1 cellular context compared by ENCODE assay signal in genomic region chr17:43720311-43721060, GRCh38.
TF ChIP-seq lines count a peak whose summit lies in the region.

No MANE protein-coding gene starts in this region.

TF ChIP-seq in HepG2, 621 proteins besides CTCF, POLR2A, EP300 and RAD21 (continued from another document and continues in another):
- TF ChIP-seq ARID5B (CRISPR knock-in tag; IDR thresholded peaks at IDR 0.05): peak; percentile 58; the same call in 1 of the 2 replicates
- peak; percentile 85 for TF ChIP-seq ZNF142 (CRISPR knock-in tag; IDR thresholded peaks at IDR 0.05)
- no peak for TF ChIP-seq NPAS2 (CRISPR knock-in tag; IDR thresholded peaks at IDR 0.05; ENCODE audit: borderline replicate concordance)
- TF ChIP-seq ZNF414 (CRISPR knock-in tag; IDR thresholded peaks at IDR 0.05): peak; percentile 78; the same call in 1 of the 2 replicates
- no peak for TF ChIP-seq NCOA5 (CRISPR knock-in tag; IDR thresholded peaks at IDR 0.05)
- TF ChIP-seq ZNF646 (CRISPR knock-in tag; IDR thresholded peaks at IDR 0.05): no peak
- no peak for TF ChIP-seq ATF3 (CRISPR knock-in tag; IDR thresholded peaks at IDR 0.05)
- peak; percentile 34; the same call in 1 of the 2 replicates for TF ChIP-seq HOXA9 (CRISPR knock-in tag; IDR thresholded peaks at IDR 0.05; ENCODE audit: borderline replicate concordance)
- TF ChIP-seq ZNF232 (CRISPR knock-in tag; IDR thresholded peaks at IDR 0.05; ENCODE audit: borderline replicate concordance): no peak; the same call in 1 of the 2 replicates
- TF ChIP-seq NFYC (CRISPR knock-in tag; IDR thresholded peaks at IDR 0.05): no peak
- TF ChIP-seq TBX3 (IDR thresholded peaks at IDR 0.05; ENCODE audit: borderline replicate concordance): no peak; the same call in 1 of the 2 replicates
- 0 out of 2 replicates have a peak, but pooled peaks have one; percentile 44 for TF ChIP-seq ZNF512B (CRISPR knock-in tag; IDR thresholded peaks at IDR 0.05; ENCODE audit: borderline replicate concordance)
- no peak; the same call in 1 of the 2 replicates for TF ChIP-seq GATAD2A (CRISPR knock-in tag; IDR thresholded peaks at IDR 0.05)
- no peak for TF ChIP-seq ZNF260 (CRISPR knock-in tag; IDR thresholded peaks at IDR 0.05; ENCODE audit: borderline replicate concordance, low read depth)
- TF ChIP-seq ZNF776 (CRISPR knock-in tag; IDR thresholded peaks at IDR 0.05): peak; percentile 95
- TF ChIP-seq ZNF558 (CRISPR knock-in tag; IDR thresholded peaks at IDR 0.05; ENCODE audit: borderline replicate concordance): peak; percentile 75; the same call in 1 of the 2 replicates
- no peak for TF ChIP-seq FOXM1 (CRISPR knock-in tag; IDR thresholded peaks at IDR 0.05)
- TF ChIP-seq IKZF1 (IDR thresholded peaks at IDR 0.05): no peak
- TF ChIP-seq CBFB (CRISPR knock-in tag; IDR thresholded peaks at IDR 0.05): peak; percentile 13; the same call in 1 of the 2 replicates
- 0 out of 2 replicates have a peak, but pooled peaks have one; percentile 23 for TF ChIP-seq DR1 (CRISPR knock-in tag; IDR thresholded peaks at IDR 0.05)
- no peak for TF ChIP-seq MED8 (CRISPR knock-in tag; IDR thresholded peaks at IDR 0.05; ENCODE audit: insufficient replicate concordance)
- peak; percentile 29; the same call in 1 of the 2 replicates for TF ChIP-seq DPF2 (CRISPR knock-in tag; IDR thresholded peaks at IDR 0.05; ENCODE audit: borderline replicate concordance, low read depth)
- TF ChIP-seq ZNF652 (CRISPR knock-in tag; IDR thresholded peaks at IDR 0.05; ENCODE audit: borderline replicate concordance, low read depth): no peak
- peak; percentile 57 for TF ChIP-seq SAP130 (CRISPR knock-in tag; IDR thresholded peaks at IDR 0.05; ENCODE audit: low read depth)
- TF ChIP-seq ETV5 (CRISPR knock-in tag; IDR thresholded peaks at IDR 0.05; ENCODE audit: borderline replicate concordance): peak; percentile 9
- TF ChIP-seq CENPBD1 (CRISPR knock-in tag; IDR thresholded peaks at IDR 0.05; ENCODE audit: borderline replicate concordance, low read depth): no peak
- TF ChIP-seq ZNF24 (IDR thresholded peaks at IDR 0.05): no peak
- no peak for TF ChIP-seq ZSCAN22 (CRISPR knock-in tag; IDR thresholded peaks at IDR 0.05)
- TF ChIP-seq ZNF296 (CRISPR knock-in tag; conservative IDR thresholded peaks at IDR 0.05): 0 out of 2 replicates have a peak, but pooled peaks have one; percentile 37
- no peak for TF ChIP-seq ZBTB21 (CRISPR knock-in tag; IDR thresholded peaks at IDR 0.05)
- TF ChIP-seq NFE2 (CRISPR knock-in tag; IDR thresholded peaks at IDR 0.05): no peak
